9 cellular contexts compared by ENCODE assay signal in the genomic region with DNA sequence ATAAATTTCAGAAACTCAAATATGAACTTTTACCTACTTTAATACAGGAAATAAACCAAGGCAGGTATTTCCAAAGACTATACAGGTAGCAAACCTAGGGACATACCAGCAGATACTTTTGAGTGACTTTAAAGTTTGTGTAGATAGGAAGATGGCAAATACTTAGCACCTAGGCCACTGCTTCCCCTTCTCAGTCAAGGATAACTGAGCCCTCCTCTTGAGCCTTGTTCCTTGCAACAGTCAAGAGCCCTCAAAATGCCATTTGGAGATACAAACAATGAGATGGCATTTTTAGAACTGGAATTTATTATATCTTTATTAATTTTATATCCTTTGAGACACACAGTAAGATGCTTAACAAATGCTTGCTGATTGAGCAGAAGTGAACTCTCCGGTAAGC.
"Had no signal": no experiment of that assay in that cellular context is flagged by ENCODE, and none has a peak within 500 bp of the region (broad histone marks: within the 10 kb centered on the region; RNA-seq: fewer than 3 reads in every experiment).

No MANE protein-coding gene starts in this region.

- H3K4me3 ChIP-seq: GM23338 had no signal

- H3K27ac ChIP-seq: HL-60, KMS-11 had no signal

- DNase-seq: H9, HCEC 1CT, KBM-7 had no signal

- FAIRE-seq: H1, H54, HepG2 had no signal
